ENCODE assay signal across 1 cellular context in the genomic region with DNA sequence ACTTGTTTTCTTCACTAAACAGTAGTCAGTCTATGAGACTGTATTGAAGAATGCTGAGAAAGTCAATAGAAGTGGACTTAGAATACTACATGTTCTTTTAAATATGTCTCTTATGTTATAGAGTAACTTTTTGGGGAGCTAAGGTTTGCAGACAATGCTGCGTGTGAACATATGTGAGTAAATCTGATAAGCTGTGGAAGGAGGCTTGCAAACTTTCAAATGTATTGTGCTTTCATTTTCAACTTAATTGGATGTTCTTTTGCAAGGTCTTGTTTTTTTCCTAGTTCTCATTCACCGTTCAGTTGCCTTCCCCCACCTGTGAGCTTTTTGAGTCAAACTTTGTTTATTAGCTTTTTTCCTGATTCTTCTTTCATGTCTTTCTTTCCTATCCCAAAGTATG.
TF ChIP-seq lines count a peak whose summit lies in the region.

No MANE protein-coding gene starts in this region.

TF ChIP-seq in WTC11, 78 proteins besides CTCF, POLR2A, EP300 and RAD21 (continued from another document):
- TF ChIP-seq, protein P1, sequence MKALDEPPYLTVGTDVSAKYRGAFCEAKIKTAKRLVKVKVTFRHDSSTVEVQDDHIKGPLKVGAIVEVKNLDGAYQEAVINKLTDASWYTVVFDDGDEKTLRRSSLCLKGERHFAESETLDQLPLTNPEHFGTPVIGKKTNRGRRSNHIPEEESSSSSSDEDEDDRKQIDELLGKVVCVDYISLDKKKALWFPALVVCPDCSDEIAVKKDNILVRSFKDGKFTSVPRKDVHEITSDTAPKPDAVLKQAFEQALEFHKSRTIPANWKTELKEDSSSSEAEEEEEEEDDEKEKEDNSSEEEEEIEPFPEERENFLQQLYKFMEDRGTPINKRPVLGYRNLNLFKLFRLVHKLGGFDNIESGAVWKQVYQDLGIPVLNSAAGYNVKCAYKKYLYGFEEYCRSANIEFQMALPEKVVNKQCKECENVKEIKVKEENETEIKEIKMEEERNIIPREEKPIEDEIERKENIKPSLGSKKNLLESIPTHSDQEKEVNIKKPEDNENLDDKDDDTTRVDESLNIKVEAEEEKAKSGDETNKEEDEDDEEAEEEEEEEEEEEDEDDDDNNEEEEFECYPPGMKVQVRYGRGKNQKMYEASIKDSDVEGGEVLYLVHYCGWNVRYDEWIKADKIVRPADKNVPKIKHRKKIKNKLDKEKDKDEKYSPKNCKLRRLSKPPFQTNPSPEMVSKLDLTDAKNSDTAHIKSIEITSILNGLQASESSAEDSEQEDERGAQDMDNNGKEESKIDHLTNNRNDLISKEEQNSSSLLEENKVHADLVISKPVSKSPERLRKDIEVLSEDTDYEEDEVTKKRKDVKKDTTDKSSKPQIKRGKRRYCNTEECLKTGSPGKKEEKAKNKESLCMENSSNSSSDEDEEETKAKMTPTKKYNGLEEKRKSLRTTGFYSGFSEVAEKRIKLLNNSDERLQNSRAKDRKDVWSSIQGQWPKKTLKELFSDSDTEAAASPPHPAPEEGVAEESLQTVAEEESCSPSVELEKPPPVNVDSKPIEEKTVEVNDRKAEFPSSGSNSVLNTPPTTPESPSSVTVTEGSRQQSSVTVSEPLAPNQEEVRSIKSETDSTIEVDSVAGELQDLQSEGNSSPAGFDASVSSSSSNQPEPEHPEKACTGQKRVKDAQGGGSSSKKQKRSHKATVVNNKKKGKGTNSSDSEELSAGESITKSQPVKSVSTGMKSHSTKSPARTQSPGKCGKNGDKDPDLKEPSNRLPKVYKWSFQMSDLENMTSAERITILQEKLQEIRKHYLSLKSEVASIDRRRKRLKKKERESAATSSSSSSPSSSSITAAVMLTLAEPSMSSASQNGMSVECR (CRISPR knock-in tag; IDR thresholded peaks at IDR 0.05; ENCODE audit: borderline replicate concordance) = no peak
- TF ChIP-seq ZNF138 (CRISPR knock-in tag; conservative IDR thresholded peaks at IDR 0.05) = no peak
